ENCODE assay signal across 5 cellular contexts in the genomic region with DNA sequence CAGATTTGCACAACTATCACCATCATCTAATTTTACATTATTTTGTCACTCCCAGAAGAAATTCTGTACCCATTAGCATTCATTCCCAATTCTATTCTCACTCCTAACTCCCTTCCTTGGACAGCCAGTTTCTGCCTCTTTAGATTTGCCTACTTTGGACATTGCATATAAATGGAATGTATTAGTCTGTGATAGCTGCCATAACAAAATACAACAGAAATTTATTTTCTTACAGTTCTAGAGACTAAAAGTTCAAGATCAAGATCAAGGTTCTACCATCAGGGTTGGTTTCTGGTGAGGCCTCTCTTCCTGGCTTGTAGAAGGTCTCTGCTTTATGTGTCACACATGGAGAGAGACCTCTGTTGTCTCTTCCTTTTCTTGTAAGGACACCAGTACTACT.
"Had no signal": no experiment of that assay in that cellular context is flagged by ENCODE, and none has a peak within 500 bp of the region (broad histone marks: within the 10 kb centered on the region; RNA-seq: fewer than 3 reads in every experiment).

No MANE protein-coding gene starts in this region.

- FAIRE-seq: HTR-8/SVneo had no signal

- DNase-seq: IMR-90, KBM-7, KG1 had no signal

- H3K27ac ChIP-seq: HL-60 had no signal
